In genomic region chr12:22046090-22046967, GRCh38 we compare ENCODE assay signal across 1 cellular context.
A peak's percentile ranks its signal among the peaks of the same experiment; 100 is the strongest.
TF ChIP-seq lines count a peak whose summit lies in the region.

Gene CMAS (plus strand): TSS chr12:22046218. CDS start chr12:22046304, 86 bp downstream.

TF ChIP-seq in HEK293, 187 proteins besides CTCF, POLR2A, EP300 and RAD21 (continued from another document and continues in another):
- TF ChIP-seq ZBTB10 (tag by site-specific recombination; IDR thresholded peaks at IDR 0.05) (peak; percentile 53), ZBTB7A (tag by site-specific recombination; IDR thresholded peaks at IDR 0.05; ENCODE audit: low read depth) (no peak), ZNF2 (tag by site-specific recombination; IDR thresholded peaks at IDR 0.05) (no peak), ZNF488 (tag by site-specific recombination; IDR thresholded peaks at IDR 0.05) (no peak), ZNF311 (tag by site-specific recombination; IDR thresholded peaks at IDR 0.05; ENCODE audit: borderline replicate concordance) (no peak), ZSCAN4 (tag by site-specific recombination; IDR thresholded peaks at IDR 0.05) (no peak), ZNF785 (tag by site-specific recombination; IDR thresholded peaks at IDR 0.05) (no peak), ZNF16 (tag by site-specific recombination; IDR thresholded peaks at IDR 0.05; ENCODE audit: low read depth) (no peak), ZNF146 (tag by site-specific recombination; IDR thresholded peaks at IDR 0.05) (no peak), OVOL3 (tag by site-specific recombination; IDR thresholded peaks at IDR 0.05) (no peak), ZNF677 (tag by site-specific recombination; IDR thresholded peaks at IDR 0.05) (no peak), ZNF148 (tag by site-specific recombination; IDR thresholded peaks at IDR 0.05; ENCODE audit: borderline replicate concordance) (no peak), ZNF544 (tag by site-specific recombination; IDR thresholded peaks at IDR 0.05) (no peak), ZNF518A (tag by site-specific recombination; conservative IDR thresholded peaks at IDR 0.05; ENCODE audit: low read depth) (0 out of 2 replicates have a peak, but pooled peaks have one; percentile 44), ZNF521 (tag by site-specific recombination; IDR thresholded peaks at IDR 0.05) (no peak), ZNF391 (tag by site-specific recombination; IDR thresholded peaks at IDR 0.05; ENCODE audit: borderline replicate concordance, low read depth) (no peak), KLF8 (tag by site-specific recombination; IDR thresholded peaks at IDR 0.05) (peak; percentile 68; the same call in 1 of the 2 replicates), SETDB1 (IDR thresholded peaks at IDR 0.05; ENCODE audit: insufficient read length, low read length) (no peak), SCRT1 (tag by site-specific recombination; IDR thresholded peaks at IDR 0.05; ENCODE audit: borderline replicate concordance) (no peak), ZNF174 (tag by site-specific recombination; IDR thresholded peaks at IDR 0.05) (no peak), ZNF704 (tag by site-specific recombination; IDR thresholded peaks at IDR 0.05) (no peak), ZXDB (tag by site-specific recombination; IDR thresholded peaks at IDR 0.05) (peak; percentile 91), BCL6B (tag by site-specific recombination; IDR thresholded peaks at IDR 0.05) (no peak), PATZ1 (tag by site-specific recombination; IDR thresholded peaks at IDR 0.05) (peak; percentile 90), ZNF302 (tag by site-specific recombination; IDR thresholded peaks at IDR 0.05; ENCODE audit: low read depth) (no peak), ZNF292 (tag by site-specific recombination; IDR thresholded peaks at IDR 0.05; ENCODE audit: borderline replicate concordance, low read depth) (no peak), ATF2 (tag by site-specific recombination; IDR thresholded peaks at IDR 0.05; ENCODE audit: low read depth) (no peak), ZFP69B (tag by site-specific recombination; IDR thresholded peaks at IDR 0.05) (no peak), ZNF76 (tag by site-specific recombination; IDR thresholded peaks at IDR 0.05; ENCODE audit: borderline replicate concordance, low read depth) (peak; percentile 69; the same call in 1 of the 2 replicates), ZNF692 (tag by site-specific recombination; IDR thresholded peaks at IDR 0.05) (peak; percentile 71), ZNF600 (tag by site-specific recombination; IDR thresholded peaks at IDR 0.05) (0 out of 2 replicates have a peak, but pooled peaks have one; percentile 47), ZNF777 (tag by site-specific recombination; IDR thresholded peaks at IDR 0.05; ENCODE audit: borderline replicate concordance) (no peak), ZNF571 (tag by site-specific recombination; IDR thresholded peaks at IDR 0.05) (no peak), ZNF660 (tag by site-specific recombination; IDR thresholded peaks at IDR 0.05) (no peak), ZNF654 (tag by site-specific recombination; IDR thresholded peaks at IDR 0.05; ENCODE audit: low read depth) (no peak), ZNF830 (tag by site-specific recombination; IDR thresholded peaks at IDR 0.05; ENCODE audit: low read depth) (no peak), HOXA7 (CRISPR knock-in tag; IDR thresholded peaks at IDR 0.05; ENCODE audit: borderline replicate concordance) (no peak), SP3 (tag by site-specific recombination; IDR thresholded peaks at IDR 0.05) (peak; percentile 90), ZNF335 (tag by site-specific recombination; conservative IDR thresholded peaks at IDR 0.05) (peak; percentile 97), ZNF223 (tag by site-specific recombination; IDR thresholded peaks at IDR 0.05) (no peak), ZNF175 (tag by site-specific recombination; IDR thresholded peaks at IDR 0.05) (no peak), PRDM1 (tag by site-specific recombination; IDR thresholded peaks at IDR 0.05) (no peak), ZNF670 (tag by site-specific recombination; IDR thresholded peaks at IDR 0.05; ENCODE audit: low read depth) (no peak)
